Comparison of ENCODE assay signal across 11 cellular contexts in genomic region chr3:46369675-46370132, GRCh38.
DNase-seq lines count a peak whose midpoint lies in the region; ATAC-seq lines count a peak whose summit lies in the region.
"Had no signal": no experiment of that assay in that cellular context is flagged by ENCODE, and none has a peak within 500 bp of the region (broad histone marks: within the 10 kb centered on the region; RNA-seq: fewer than 3 reads in every experiment).

No MANE protein-coding gene starts in this region.

- H3K27me3 Mint-ChIP-seq in activated T-cell treated with anti-CD3 and anti-CD28 coated beads, Interleukin-2, amount 50 U/mL, for 24 hours: peaks cover 42% of the 10 kb centered on the region

- ATAC-seq in GM18868 (IDR thresholded peaks at IDR 0.05; ENCODE audit: unreplicated experiment): peak; percentile 79
- ATAC-seq in HG02852 (IDR thresholded peaks at IDR 0.05; ENCODE audit: unreplicated experiment): peak; percentile 69
- ATAC-seq in HG02763 (IDR thresholded peaks at IDR 0.05; ENCODE audit: unreplicated experiment): no peak

- peak overlapping the region; percentile 97 for H3K27ac Mint-ChIP-seq in activated T-cell treated with anti-CD3 and anti-CD28 coated beads, Interleukin-2, amount 50 U/mL, for 24 hours
- H3K27ac Mint-ChIP-seq: mesothelial cell of epicardium had no signal

- peaks cover 73% of the 10 kb centered on the region for H3K4me1 Mint-ChIP-seq in activated T-cell treated with anti-CD3 and anti-CD28 coated beads, Interleukin-2, amount 50 U/mL, for 24 hours (ENCODE audit: low read depth)

- H3K9me3 Mint-ChIP-seq in activated T-cell treated with anti-CD3 and anti-CD28 coated beads, Interleukin-2, amount 50 U/mL, for 24 hours: no peaks in the 10 kb centered on the region
- H3K9me3 Mint-ChIP-seq: mesothelial cell of epicardium had no signal

- peak overlapping the region; percentile 55 for H3K4me3 Mint-ChIP-seq in activated T-cell treated with anti-CD3 and anti-CD28 coated beads, Interleukin-2, amount 50 U/mL, for 24 hours
- H3K4me3 Mint-ChIP-seq: mesothelial cell of epicardium had no signal

- H3K36me3 Mint-ChIP-seq in activated T-cell treated with anti-CD3 and anti-CD28 coated beads, Interleukin-2, amount 50 U/mL, for 24 hours (ENCODE audit: low read depth): no peaks in the 10 kb centered on the region
- H3K36me3 Mint-ChIP-seq: mesothelial cell of epicardium had no signal

- peak; percentile 72 for DNase-seq in activated T-cell treated with anti-CD3 and anti-CD28 coated beads, Interleukin-2, amount 50 U/mL, for 24 hours
- peak; percentile 26 to 30 for DNase-seq in stimulated activated CD8-positive, alpha-beta memory T cell treated with anti-CD3 and anti-CD28 coated beads, Interleukin-15, amount 100 ng/mL, for 48 hours (ENCODE audit: low read depth in 2 of 2)
- no peak for DNase-seq in middle frontal gyrus (ENCODE audit: extremely low spot score, low spot score)
- no peak for DNase-seq in activated gamma-delta T cell (lab: John Stamatoyannopoulos, UW)
- DNase-seq in DMS53 (lab: John Stamatoyannopoulos, UW): no peak
- DNase-seq: NCI-H1105 treated with DMSO at 0.1 percent for 48 hours, SJCRH30 had no signal

Comparison
In these comparisons a context has a peak if more than half of its experiments do, and no peak if none do; other contexts are left out.
1. DNase-seq: peak in activated T-cell treated with anti-CD3 and anti-CD28 coated beads, Interleukin-2, amount 50 U/mL, for 24 hours (single experiment) and stimulated activated CD8-positive, alpha-beta memory T cell treated with anti-CD3 and anti-CD28 coated beads, Interleukin-15, amount 100 ng/mL, for 48 hours (2 of 2); none in middle frontal gyrus (single experiment), activated gamma-delta T cell (single experiment) and DMS53 (single experiment).